Comparison of ENCODE assay signal across 22 cellular contexts in the genomic region with DNA sequence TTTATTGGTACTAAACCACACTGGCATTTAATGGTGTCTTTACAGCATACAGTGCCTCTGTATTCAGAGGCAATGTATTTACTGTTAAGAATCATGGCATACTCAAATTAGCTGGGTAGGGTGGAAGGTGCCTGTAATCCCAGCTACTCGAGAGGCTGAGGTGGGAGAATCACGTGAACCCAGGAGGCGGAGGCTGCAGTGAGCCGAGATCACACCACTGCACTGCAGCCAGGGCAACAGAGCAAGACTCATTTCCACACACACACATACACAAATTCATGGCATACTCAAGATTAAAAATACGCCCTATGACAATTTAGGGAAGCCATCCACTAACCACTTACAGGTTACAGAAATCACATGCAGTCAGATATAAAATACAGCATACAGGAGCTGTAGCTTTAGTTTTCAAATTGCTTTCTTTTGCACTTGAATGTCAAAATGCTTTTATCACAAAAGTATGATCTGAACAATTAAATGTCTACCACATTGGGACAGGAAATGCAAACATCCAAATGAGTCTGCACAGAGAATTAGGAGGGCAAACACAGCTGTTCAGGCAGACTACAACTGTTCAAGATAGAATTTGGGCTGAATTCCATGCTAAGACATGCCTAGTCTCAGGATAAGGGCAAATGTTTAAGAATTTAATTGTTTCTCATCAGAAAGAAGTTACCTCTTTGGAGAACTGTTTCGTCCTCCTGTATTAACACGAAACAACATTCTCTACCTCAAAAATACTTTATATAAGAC.
"Had no signal": no experiment of that assay in that cellular context is flagged by ENCODE, and none has a peak within 500 bp of the region (broad histone marks: within the 10 kb centered on the region; RNA-seq: fewer than 3 reads in every experiment).

No MANE protein-coding gene starts in this region.

- H3K27ac Mint-ChIP-seq: activated naive CD8-positive, alpha-beta T cell treated with anti-CD3 and anti-CD28 coated beads, Interleukin-2, amount 50 U/mL, for 24 hours; naive thymus-derived CD8-positive, alpha-beta T cell had no signal

- H3K9me3 ChIP-seq: left lung, testis, upper lobe of left lung had no signal

- H3K9me3 Mint-ChIP-seq: activated naive CD4-positive, alpha-beta T cell treated with anti-CD3 and anti-CD28 coated beads for 36 hours; activated naive CD8-positive, alpha-beta T cell treated with anti-CD3 and anti-CD28 coated beads, Interleukin-2, amount 50 U/mL, for 24 hours; activated T-cell treated with anti-CD3 and anti-CD28 coated beads, Interleukin-2, amount 50 U/mL, for 4 hours; naive thymus-derived CD8-positive, alpha-beta T cell had no signal

- DNase-seq: activated CD4-positive, CD25-positive, alpha-beta regulatory T cell treated with anti-CD3 and anti-CD28 coated beads, Interleukin-2, amount 50 U/mL, for 72 hours; activated CD8-positive, alpha-beta memory T cell treated with anti-CD3 and anti-CD28 coated beads for 24 hours; activated CD8-positive, alpha-beta memory T cell treated with anti-CD3 and anti-CD28 coated beads, Interleukin-2, amount 50 U/mL, for 48 hours; activated naive CD4-positive, alpha-beta T cell treated with anti-CD3 and anti-CD28 coated beads for 36 hours; activated naive CD8-positive, alpha-beta T cell treated with anti-CD3 and anti-CD28 coated beads, Interleukin-2, amount 50 U/mL, for 24 hours; activated T-cell treated with anti-CD3 and anti-CD28 coated beads, Interleukin-2, amount 50 U/mL, for 4 hours; brain microvascular endothelial cell; central memory CD4-positive, alpha-beta T cell; effector memory CD4-positive, alpha-beta T cell; foreskin melanocyte; hippocampal formation; kidney glomerular epithelial cell; left lung; naive thymus-derived CD8-positive, alpha-beta T cell; right cardiac atrium; stimulated activated CD8-positive, alpha-beta memory T cell treated with anti-CD3 and anti-CD28 coated beads, Interleukin-4, amount 100 ng/mL, for 48 hours; stimulated activated naive CD4-positive, alpha-beta T cell; testis; upper lobe of left lung had no signal

- H3K4me1 ChIP-seq: testis had no signal

- H3K27me3 ChIP-seq: brain microvascular endothelial cell, left lung, testis, upper lobe of left lung had no signal

- H3K27me3 Mint-ChIP-seq: activated naive CD8-positive, alpha-beta T cell treated with anti-CD3 and anti-CD28 coated beads, Interleukin-2, amount 50 U/mL, for 24 hours; naive thymus-derived CD8-positive, alpha-beta T cell had no signal

- H3K4me3 ChIP-seq: left lung, lung, skin epidermis, testis, upper lobe of left lung had no signal

- ATAC-seq: activated naive CD8-positive, alpha-beta T cell treated with anti-CD3 and anti-CD28 coated beads, Interleukin-2, amount 50 U/mL, for 24 hours; activated T-cell treated with anti-CD3 and anti-CD28 coated beads, Interleukin-2, amount 50 U/mL, for 4 hours; esophagus mucosa; left lung; naive thymus-derived CD8-positive, alpha-beta T cell; right cardiac atrium had no signal

- H3K4me3 Mint-ChIP-seq: activated naive CD4-positive, alpha-beta T cell treated with anti-CD3 and anti-CD28 coated beads for 36 hours; activated naive CD8-positive, alpha-beta T cell treated with anti-CD3 and anti-CD28 coated beads, Interleukin-2, amount 50 U/mL, for 24 hours; activated T-cell treated with anti-CD3 and anti-CD28 coated beads, Interleukin-2, amount 50 U/mL, for 4 hours; naive thymus-derived CD8-positive, alpha-beta T cell had no signal

- H3K27ac ChIP-seq: brain microvascular endothelial cell, left lung, skin epidermis, testis, upper lobe of left lung had no signal
